Comparison of ENCODE assay signal across 23 cellular contexts in the genomic region with DNA sequence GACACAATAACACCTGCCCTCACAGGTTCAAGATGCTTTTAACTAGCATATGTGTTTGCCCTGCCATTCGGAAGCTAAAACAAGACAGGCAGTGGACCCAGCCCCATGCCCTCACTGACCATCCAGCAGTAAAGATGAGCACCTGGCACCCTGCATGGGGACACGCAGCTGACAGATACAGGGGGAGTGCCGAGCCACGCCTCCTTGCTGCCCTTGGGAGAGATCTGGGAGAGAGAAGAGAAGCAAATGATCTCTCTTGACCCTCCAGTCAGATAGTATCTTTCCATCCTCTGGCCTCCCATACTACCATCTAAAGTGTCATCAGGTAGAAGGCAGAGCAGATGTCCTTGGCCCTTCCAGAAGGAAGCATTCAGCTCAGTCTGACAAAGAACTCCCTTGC.
"Had no signal": no experiment of that assay in that cellular context is flagged by ENCODE, and none has a peak within 500 bp of the region (broad histone marks: within the 10 kb centered on the region; RNA-seq: fewer than 3 reads in every experiment).

No MANE protein-coding gene starts in this region.

- DNase-seq: effector memory CD4-positive, alpha-beta T cell; heart right ventricle; hypothalamus; midbrain; naive B cell; psoas muscle; retina; spleen; stimulated activated CD4-positive, alpha-beta T cell treated with anti-CD3 and anti-CD28 coated beads, Interleukin-15, amount 100 ng/mL, for 24 hours; stimulated activated CD4-positive, alpha-beta T cell treated with anti-CD3 and anti-CD28 coated beads, Interleukin-1b, Interleukin-23, amount 100 ng/mL, for 48 hours; stimulated activated CD4-positive, alpha-beta T cell treated with anti-CD3 and anti-CD28 coated beads, Interleukin-4, amount 100 ng/mL, for 24 hours; stimulated activated naive CD8-positive, alpha-beta T cell treated with anti-CD3 and anti-CD28 coated beads, Interleukin-15, amount 100 ng/mL, for 72 hours; upper lobe of left lung; uterus had no signal

- H3K9me3 ChIP-seq: heart right ventricle, psoas muscle, spleen, upper lobe of left lung, uterus had no signal

- H3K27ac Mint-ChIP-seq: naive B cell; nephron; stimulated activated memory B cell treated with anti-CD40 and anti-IgM and Interleukin-4, amounts not matched to agents 10 μg/mL and 1 μg/mL and 100 μg/mL, for 72 hours had no signal

- H3K9ac ChIP-seq: parathyroid adenoma had no signal

- FAIRE-seq: endometrium, frontal cortex, islet of Langerhans had no signal

- ATAC-seq: esophagus mucosa; heart right ventricle; left lobe of liver; psoas muscle; sciatic nerve; stimulated activated memory B cell treated with anti-CD40 and anti-IgM and Interleukin-4, amounts not matched to agents 10 μg/mL and 1 μg/mL and 100 μg/mL, for 72 hours; stimulated activated naive CD8-positive, alpha-beta T cell treated with anti-CD3 and anti-CD28 coated beads, Interleukin-15, amount 100 ng/mL, for 72 hours had no signal

- H2AFZ ChIP-seq: parathyroid adenoma had no signal

- H3K36me3 Mint-ChIP-seq: naive B cell; stimulated activated memory B cell treated with anti-CD40 and anti-IgM and Interleukin-4, amounts not matched to agents 10 μg/mL and 1 μg/mL and 100 μg/mL, for 72 hours had no signal

- H3K4me3 Mint-ChIP-seq: naive B cell; nephron; stimulated activated memory B cell treated with anti-CD40 and anti-IgM and Interleukin-4, amounts not matched to agents 10 μg/mL and 1 μg/mL and 100 μg/mL, for 72 hours; stimulated activated naive CD8-positive, alpha-beta T cell treated with anti-CD3 and anti-CD28 coated beads, Interleukin-15, amount 100 ng/mL, for 72 hours had no signal

- H3K36me3 ChIP-seq: heart right ventricle, spleen, upper lobe of left lung, uterus had no signal

- H3K27me3 Mint-ChIP-seq: naive B cell; stimulated activated naive CD8-positive, alpha-beta T cell treated with anti-CD3 and anti-CD28 coated beads, Interleukin-15, amount 100 ng/mL, for 72 hours had no signal

- H3K4me1 Mint-ChIP-seq: naive B cell; stimulated activated memory B cell treated with anti-CD40 and anti-IgM and Interleukin-4, amounts not matched to agents 10 μg/mL and 1 μg/mL and 100 μg/mL, for 72 hours; stimulated activated naive CD8-positive, alpha-beta T cell treated with anti-CD3 and anti-CD28 coated beads, Interleukin-15, amount 100 ng/mL, for 72 hours had no signal

- H3K4me1 ChIP-seq: parathyroid adenoma, psoas muscle, spleen, upper lobe of left lung had no signal

- H3K27ac ChIP-seq: parathyroid adenoma, psoas muscle, spleen, upper lobe of left lung had no signal

- H3K27me3 ChIP-seq: heart right ventricle, spleen, upper lobe of left lung, uterus had no signal

- H3K4me3 ChIP-seq: heart right ventricle, psoas muscle, spleen, upper lobe of left lung, uterus had no signal

- H3K9me3 Mint-ChIP-seq: nephron; stimulated activated memory B cell treated with anti-CD40 and anti-IgM and Interleukin-4, amounts not matched to agents 10 μg/mL and 1 μg/mL and 100 μg/mL, for 72 hours had no signal
